8 cellular contexts compared by ENCODE assay signal in genomic region chr12:57899010-57899662, GRCh38.
DNase-seq lines count a peak whose midpoint lies in the region; ATAC-seq and TF ChIP-seq lines count a peak whose summit lies in the region.

No MANE protein-coding gene starts in this region.

- H3K36me3 ChIP-seq in OCI-LY3 (replicated peaks; ENCODE audit: low read depth, low read length) = no peaks in the 10 kb centered on the region

- no peaks in the 10 kb centered on the region for H3K27me3 ChIP-seq in OCI-LY3 (ENCODE audit: low read depth, low read length)

- H3K4me3 ChIP-seq in OCI-LY3 (ENCODE audit: low read length) = peak overlapping the region; percentile 85

- DNase-seq in activated T-helper 9 cell treated with anti-CD3 and anti-CD28 coated beads, Interleukin-2, amount 50 U/mL, for 16 hours (ENCODE audit: low read depth) = peak; percentile 74
- DNase-seq in glomerular visceral epithelial cell (ENCODE audit: extremely low spot score) (peak; percentile 64), D341Med (ENCODE audit: low spot score) (no peak), HuH-7 (ENCODE audit: low spot score) (no peak)
- DNase-seq in stimulated activated CD4-positive, alpha-beta T cell treated with anti-CD3 and anti-CD28 coated beads, Interleukin-4, amount 100 ng/mL, for 24 hours = peak; percentile 84

- peak overlapping the region; percentile 99 for H3K4me2 ChIP-seq in OCI-LY3 (ENCODE audit: low read length)

- H3K9ac ChIP-seq in OCI-LY3 (ENCODE audit: low read length) = peak overlapping the region; percentile 55

- H3K27ac ChIP-seq in OCI-LY3 (ENCODE audit: low read length) = peak overlapping the region; percentile 97

- H4K20me1 ChIP-seq in OCI-LY3 (ENCODE audit: insufficient read depth, low read length) = no peaks in the 10 kb centered on the region

- no peak for TF ChIP-seq CTCF in OCI-LY3 (IDR thresholded peaks at IDR 0.05; ENCODE audit: low read depth, low read length)

- H3K9me3 ChIP-seq in OCI-LY3 (ENCODE audit: insufficient read depth, low read length) = no peaks in the 10 kb centered on the region

- ATAC-seq in GM18505 (IDR thresholded peaks at IDR 0.05; ENCODE audit: unreplicated experiment) (peak; percentile 89), HG02763 (IDR thresholded peaks at IDR 0.05; ENCODE audit: unreplicated experiment) (peak; percentile 86)

- peaks cover 57% of the 10 kb centered on the region for H3K4me1 ChIP-seq in OCI-LY3 (ENCODE audit: low read length)

- no peaks in the 10 kb centered on the region for H3K79me2 ChIP-seq in OCI-LY3 (ENCODE audit: low read length)

- no peak for TF ChIP-seq POLR2A in GM18505 (IDR thresholded peaks at IDR 0.05; ENCODE audit: borderline replicate concordance, extremely low read depth, insufficient read depth, insufficient read length)

- no peak overlapping the region; the same call in 1 of the 2 replicates for H2AFZ ChIP-seq in OCI-LY3 (ENCODE audit: low read depth, low read length)

Comparison
In these comparisons a context has a peak if more than half of its experiments do, and no peak if none do; other contexts are left out.
1. DNase-seq: peak in activated T-helper 9 cell treated with anti-CD3 and anti-CD28 coated beads, Interleukin-2, amount 50 U/mL, for 16 hours (single experiment), glomerular visceral epithelial cell (single experiment) and stimulated activated CD4-positive, alpha-beta T cell treated with anti-CD3 and anti-CD28 coated beads, Interleukin-4, amount 100 ng/mL, for 24 hours (single experiment); none in D341Med (single experiment) and HuH-7 (single experiment).